ENCODE assay signal across 2 cellular contexts in genomic region chr11:1547467-1548098, GRCh38.
TF ChIP-seq lines count a peak whose summit lies in the region.

No MANE protein-coding gene starts in this region.

TF ChIP-seq in SK-N-SH, 30 proteins besides CTCF, POLR2A, EP300 and RAD21 (continued from another document):
- no peak for TF ChIP-seq TAF1 (IDR thresholded peaks at IDR 0.05; ENCODE audit: borderline replicate concordance, low read depth, low read length)
- no peak for TF ChIP-seq CHD2 (IDR thresholded peaks at IDR 0.05; ENCODE audit: low read length, partially characterized antibody)

TF ChIP-seq in SK-N-SH treated with all-trans-retinoic acid at 6 μM for 48 hours, 23 proteins besides CTCF, POLR2A, EP300 and RAD21 (continued from another document):
- TF ChIP-seq, protein P1, sequence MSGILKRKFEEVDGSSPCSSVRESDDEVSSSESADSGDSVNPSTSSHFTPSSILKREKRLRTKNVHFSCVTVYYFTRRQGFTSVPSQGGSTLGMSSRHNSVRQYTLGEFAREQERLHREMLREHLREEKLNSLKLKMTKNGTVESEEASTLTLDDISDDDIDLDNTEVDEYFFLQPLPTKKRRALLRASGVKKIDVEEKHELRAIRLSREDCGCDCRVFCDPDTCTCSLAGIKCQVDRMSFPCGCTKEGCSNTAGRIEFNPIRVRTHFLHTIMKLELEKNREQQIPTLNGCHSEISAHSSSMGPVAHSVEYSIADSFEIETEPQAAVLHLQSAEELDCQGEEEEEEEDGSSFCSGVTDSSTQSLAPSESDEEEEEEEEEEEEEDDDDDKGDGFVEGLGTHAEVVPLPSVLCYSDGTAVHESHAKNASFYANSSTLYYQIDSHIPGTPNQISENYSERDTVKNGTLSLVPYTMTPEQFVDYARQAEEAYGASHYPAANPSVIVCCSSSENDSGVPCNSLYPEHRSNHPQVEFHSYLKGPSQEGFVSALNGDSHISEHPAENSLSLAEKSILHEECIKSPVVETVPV (CRISPR knock-in tag; IDR thresholded peaks at IDR 0.05) = no peak
- TF ChIP-seq ZNF8 (CRISPR knock-in tag; IDR thresholded peaks at IDR 0.05) = no peak
